Comparison of ENCODE assay signal across 12 cellular contexts in the genomic region with DNA sequence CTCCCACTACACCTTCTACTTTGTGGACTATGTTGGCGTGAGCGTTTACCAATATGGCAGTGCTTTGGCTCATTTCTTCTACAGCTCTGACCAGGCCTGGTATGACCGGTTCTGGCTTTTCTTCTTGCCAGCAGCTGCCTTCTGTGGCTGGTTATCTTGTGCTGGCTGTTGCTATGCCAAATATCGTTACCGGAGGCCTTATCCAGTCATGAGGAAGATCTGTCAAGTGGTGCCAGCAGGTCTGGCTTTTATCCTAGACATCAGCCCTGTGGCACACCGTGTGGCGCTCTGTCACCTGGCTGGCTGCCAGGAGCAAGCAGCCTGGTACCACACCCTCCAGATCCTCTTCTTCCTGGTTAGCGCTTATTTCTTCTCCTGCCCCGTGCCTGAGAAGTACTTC. TPM values are rescaled to one million over a fixed set of nuclear protein-coding genes. Genes with fewer than 3 reads are reported as not detected.
DNase-seq lines count a peak whose midpoint lies in the region; ATAC-seq and TF ChIP-seq lines count a peak whose summit lies in the region.
"Had no signal": no experiment of that assay in that cellular context is flagged by ENCODE, and none has a peak within 500 bp of the region (broad histone marks: within the 10 kb centered on the region; RNA-seq: fewer than 3 reads in every experiment).

No MANE protein-coding gene starts in this region.

- no peaks in the 10 kb centered on the region for H3K9me3 Mint-ChIP-seq in naive thymus-derived CD4-positive, alpha-beta T cell
- no peaks in the 10 kb centered on the region for H3K9me3 Mint-ChIP-seq in Caco-2 (ENCODE audit: unreplicated experiment)
- H3K9me3 Mint-ChIP-seq: natural killer cell had no signal

- H3K4me1 ChIP-seq in mammary epithelial cell (ENCODE audit: insufficient read depth, low read length) = peaks cover 8% of the 10 kb centered on the region
- peaks cover 16 to 33% of the 10 kb centered on the region in 2 donors for H3K4me1 ChIP-seq in naive thymus-derived CD4-positive, alpha-beta T cell (ENCODE audit: control insufficient read depth in 2 of 2, insufficient read depth in 2 of 2, low read length in 2 of 2)
- no peaks in the 10 kb centered on the region for H3K4me1 ChIP-seq in Caco-2

- H3K27me3 ChIP-seq in mammary epithelial cell (ENCODE audit: insufficient read depth, low read length) = no peaks in the 10 kb centered on the region
- no peaks in the 10 kb centered on the region for H3K27me3 ChIP-seq in naive thymus-derived CD4-positive, alpha-beta T cell (ENCODE audit: control insufficient read depth in 2 of 2, insufficient read depth in 2 of 2, low read length in 2 of 2)
- H3K27me3 ChIP-seq in Caco-2 (replicated peaks; ENCODE audit: control insufficient read depth, insufficient read depth, low read length) = no peaks in the 10 kb centered on the region
- H3K27me3 ChIP-seq: spleen had no signal

- no peaks in the 10 kb centered on the region for H3K36me3 ChIP-seq in mammary epithelial cell (ENCODE audit: insufficient read depth, low read length)
- H3K36me3 ChIP-seq in naive thymus-derived CD4-positive, alpha-beta T cell (ENCODE audit: control insufficient read depth in 2 of 3, insufficient read depth in 3 of 3, low read length in 3 of 3) = peaks cover 5 to 28% (median 10%) of the 10 kb centered on the region in 3 experiments
- no peaks in the 10 kb centered on the region; the same call in 1 of the 2 replicates for H3K36me3 ChIP-seq in Caco-2 (ENCODE audit: control insufficient read depth, insufficient read depth, low read length)

- TF ChIP-seq CTCF in mammary epithelial cell (conservative IDR thresholded peaks at IDR 0.05 in 1 of 2, IDR thresholded peaks at IDR 0.05 in 1 of 2; ENCODE audit: extremely low read depth in 1 of 2, insufficient read depth in 1 of 2, low read depth in 1 of 2, low read length in 2 of 2) (no peak), Caco-2 (IDR thresholded peaks at IDR 0.05; ENCODE audit: insufficient read depth in 1 of 2, low read depth in 1 of 2, low read length in 1 of 2, severe bottlenecking in 1 of 2, unreplicated experiment in 1 of 2) (no peak)

- CTCF ChIA-PET in mammary epithelial cell (lab: Charles Lee; ENCODE audit: low non-redundant PET) (no interaction called here), Caco-2 (lab: Charles Lee) (no interaction called here)
- CTCF ChIA-PET in naive thymus-derived CD4-positive, alpha-beta T cell (lab: Charles Lee) = interaction anchor here (0.5 to 9.3 kb wide), 5 partner anchors 14 to 259 kb away, joined by 3 to 83 read pairs (median 3); a partner anchor contains a TSS

- H3K9me3 ChIP-seq in mammary epithelial cell (replicated peaks; ENCODE audit: insufficient read depth, low read length) = no peaks in the 10 kb centered on the region
- no peaks in the 10 kb centered on the region for H3K9me3 ChIP-seq in naive thymus-derived CD4-positive, alpha-beta T cell (ENCODE audit: control insufficient read depth in 2 of 3, low read length in 3 of 3)
- no peaks in the 10 kb centered on the region for H3K9me3 ChIP-seq in Caco-2
- H3K9me3 ChIP-seq: spleen had no signal

- H3K27ac ChIP-seq in mammary epithelial cell (ENCODE audit: insufficient read depth, low read depth, low read length) = no peak overlapping the region
- H3K27ac ChIP-seq in naive thymus-derived CD4-positive, alpha-beta T cell (ENCODE audit: low read depth, low read length) = peak overlapping the region; percentile 44
- H3K27ac ChIP-seq: spleen had no signal

- H3K36me3 Mint-ChIP-seq in naive thymus-derived CD4-positive, alpha-beta T cell = peaks cover 10 to 30% (median 23%) of the 10 kb centered on the region in 5 donors
- peaks cover 5% of the 10 kb centered on the region for H3K36me3 Mint-ChIP-seq in Caco-2 (ENCODE audit: insufficient read depth, unreplicated experiment)

- ATAC-seq in naive thymus-derived CD4-positive, alpha-beta T cell = no peak
- ATAC-seq: natural killer cell had no signal

- H3K27me3 Mint-ChIP-seq in naive thymus-derived CD4-positive, alpha-beta T cell = no peaks in the 10 kb centered on the region
- no peaks in the 10 kb centered on the region for H3K27me3 Mint-ChIP-seq in Caco-2 (ENCODE audit: insufficient read depth, unreplicated experiment)

- in situ Hi-C loops in G401 (cut with HindIII; ENCODE audit: low sequenced_read_pairs) (loop anchor here (10.0 to 25.0 kb wide), 2 partner anchors 119 to 259 kb away; a partner anchor contains a TSS), mammary epithelial cell (cut with MboI; ENCODE audit: low sequenced_read_pairs in 2 of 2) (no loop called here)

- BruUV-seq in mammary epithelial cell (replicated peaks; lab: Mats Ljungman, UMichigan) (no TSS peak), Caco-2 (replicated peaks; lab: Mats Ljungman, UMichigan) (no TSS peak)

- no peaks in the 10 kb centered on the region for H4K20me1 ChIP-seq in mammary epithelial cell (ENCODE audit: insufficient read depth, low read length)

- DNase-seq in G401 (ENCODE audit: low spot score) = peak; percentile 98
- DNase-seq in NCI-H2171 (lab: John Stamatoyannopoulos, UW) = peak; percentile 85
- DNase-seq in mammary epithelial cell = peak; percentile 12
- DNase-seq in naive thymus-derived CD4-positive, alpha-beta T cell = no peak
- no peak for DNase-seq in stimulated activated CD4-positive, alpha-beta T cell treated with anti-CD3 and anti-CD28 coated beads, Interleukin-1b, Interleukin-23, amount 100 ng/mL, for 48 hours
- DNase-seq in NCI-H128 (lab: John Stamatoyannopoulos, UW; ENCODE audit: unreplicated experiment) = no peak
- DNase-seq in Caco-2 = no peak
- DNase-seq: EL; IMR-90; natural killer cell; spleen; stimulated activated CD8-positive, alpha-beta memory T cell treated with anti-CD3 and anti-CD28 coated beads, Interleukin-4, amount 100 ng/mL, for 48 hours had no signal

- H3K79me2 ChIP-seq in mammary epithelial cell (ENCODE audit: insufficient read depth, low read length) = no peaks in the 10 kb centered on the region

- H3K4me1 Mint-ChIP-seq in naive thymus-derived CD4-positive, alpha-beta T cell = peaks cover 19 to 92% (median 68%) of the 10 kb centered on the region in 7 donors
- H3K4me1 Mint-ChIP-seq in Caco-2 (ENCODE audit: low read depth, unreplicated experiment) = no peaks in the 10 kb centered on the region

- H3K9ac ChIP-seq in mammary epithelial cell (ENCODE audit: insufficient read depth, low read length) = no peak overlapping the region

- WGBS in mammary epithelial cell (ENCODE audit: low coverage, missing lambda C conversion rate) = 20% methylated on average over 9 of the region's 9 CpGs

- H3K4me2 ChIP-seq in mammary epithelial cell (ENCODE audit: insufficient read depth, low read depth, low read length) = no peak overlapping the region

- peak overlapping the region in 8 of 9 donors; percentile 54 to 100 (median 81) for H3K27ac Mint-ChIP-seq in naive thymus-derived CD4-positive, alpha-beta T cell
- no peak overlapping the region for H3K27ac Mint-ChIP-seq in Caco-2 (ENCODE audit: unreplicated experiment)
- H3K27ac Mint-ChIP-seq: natural killer cell had no signal

- dilution Hi-C loops in mammary epithelial cell (cut with HindIII; ENCODE audit: low sequenced_read_pairs) = loop anchor here (25.0 kb wide), 1 partner anchor 259 kb away; a partner anchor contains a TSS

- peak overlapping the region; percentile 5 for H2AFZ ChIP-seq in mammary epithelial cell (ENCODE audit: low read depth, low read length)

- no peak overlapping the region for H3K4me3 ChIP-seq in mammary epithelial cell (replicated peaks in 1 of 3; ENCODE audit: insufficient read depth in 1 of 3, low read depth in 2 of 3, low read length in 3 of 3)
- H3K4me3 ChIP-seq in naive thymus-derived CD4-positive, alpha-beta T cell (ENCODE audit: low read length) = no peak overlapping the region
- H3K4me3 ChIP-seq in Caco-2 (ENCODE audit: low read depth, low read length) = no peak overlapping the region
- H3K4me3 ChIP-seq: spleen had no signal

- peak overlapping the region in 3 of 10 donors; percentile 2 to 27 (median 15) for H3K4me3 Mint-ChIP-seq in naive thymus-derived CD4-positive, alpha-beta T cell
- H3K4me3 Mint-ChIP-seq in Caco-2 (ENCODE audit: unreplicated experiment) = no peak overlapping the region
- H3K4me3 Mint-ChIP-seq: natural killer cell had no signal

- POLR2A ChIA-PET in naive thymus-derived CD4-positive, alpha-beta T cell (lab: Charles Lee) = interaction anchor here (0.7 to 1.1 kb wide), 3 partner anchors 14 to 117 kb away, joined by 4 read pairs; no protein-coding TSS in a partner anchor
- POLR2A ChIA-PET in Caco-2 (lab: Charles Lee) = no interaction called here

- intact Hi-C loops in mammary epithelial cell (cut with micrococcal nuclease) (no loop called here), Caco-2 (cut with micrococcal nuclease; ENCODE audit: unreplicated experiment) (no loop called here)
- intact Hi-C loops in naive thymus-derived CD4-positive, alpha-beta T cell (cut with micrococcal nuclease) = loop anchor here in 1 of 2 donors (5.0 kb wide), 1 partner anchor 341 kb away; no protein-coding TSS in a partner anchor

RNA-seq across cellular contexts. Expression of a gene that starts 16.5 kb away (rescaled TPM):
- 20.7 and 29.2 TPM in 2 replicates for total RNA-seq in G401 (2014; rRNA removed; shearing (Covaris generic))
- total RNA-seq in mammary epithelial cell (10 to 100 TPM; 16.3 to 17.6 TPM), Caco-2 (2022) (12.2 and 14.6 TPM in 2 replicates)
- 10.5 TPM for polyA plus RNA-seq in mammary epithelial cell
- 13.2 TPM for polyA minus RNA-seq in mammary epithelial cell
- total RNA-seq in naive thymus-derived CD4-positive, alpha-beta T cell = 10 to 100 TPM in 2 of 5 experiments, 1 to 10 TPM in 3; 2.4 to 13.8 (median 6.0) TPM
- 1 to 10 TPM; 1.9 to 5.2 TPM for polyA plus RNA-seq in naive thymus-derived CD4-positive, alpha-beta T cell

RNA-seq across cellular contexts. Expression of a gene that starts 41.7 kb away (rescaled TPM):
- 26.0 and 29.6 TPM in 2 replicates for total RNA-seq in G401 (2014; rRNA removed; shearing (Covaris generic))
- 1 to 10 TPM in 1 of 2 donors, under 1 TPM in 1; 0.17 to 3.4 TPM for total RNA-seq in mammary epithelial cell
- polyA plus RNA-seq in mammary epithelial cell = 1.4 TPM
- polyA minus RNA-seq in mammary epithelial cell = 2.2 TPM
- total RNA-seq in naive thymus-derived CD4-positive, alpha-beta T cell = 10 to 100 TPM in 3 of 5 experiments, 1 to 10 TPM in 2; 7.5 to 46.2 (median 21.6) TPM
- polyA plus RNA-seq in naive thymus-derived CD4-positive, alpha-beta T cell = 10 to 100 TPM; 32.1 to 39.2 TPM
- total RNA-seq in Caco-2 (2022) = 8.7 and 10.0 TPM in 2 replicates

Comparison
In these comparisons a context has a peak if more than half of its experiments do, and no peak if none do; other contexts are left out.
1. DNase-seq: peak in G401 (single experiment), NCI-H2171 (single experiment) and mammary epithelial cell (single experiment); none in naive thymus-derived CD4-positive, alpha-beta T cell (0 of 9), stimulated activated CD4-positive, alpha-beta T cell treated with anti-CD3 and anti-CD28 coated beads, Interleukin-1b, Interleukin-23, amount 100 ng/mL, for 48 hours (single experiment), NCI-H128 (single experiment) and Caco-2 (0 of 2).